Comparison of ENCODE assay signal across 8 cellular contexts in the genomic region with DNA sequence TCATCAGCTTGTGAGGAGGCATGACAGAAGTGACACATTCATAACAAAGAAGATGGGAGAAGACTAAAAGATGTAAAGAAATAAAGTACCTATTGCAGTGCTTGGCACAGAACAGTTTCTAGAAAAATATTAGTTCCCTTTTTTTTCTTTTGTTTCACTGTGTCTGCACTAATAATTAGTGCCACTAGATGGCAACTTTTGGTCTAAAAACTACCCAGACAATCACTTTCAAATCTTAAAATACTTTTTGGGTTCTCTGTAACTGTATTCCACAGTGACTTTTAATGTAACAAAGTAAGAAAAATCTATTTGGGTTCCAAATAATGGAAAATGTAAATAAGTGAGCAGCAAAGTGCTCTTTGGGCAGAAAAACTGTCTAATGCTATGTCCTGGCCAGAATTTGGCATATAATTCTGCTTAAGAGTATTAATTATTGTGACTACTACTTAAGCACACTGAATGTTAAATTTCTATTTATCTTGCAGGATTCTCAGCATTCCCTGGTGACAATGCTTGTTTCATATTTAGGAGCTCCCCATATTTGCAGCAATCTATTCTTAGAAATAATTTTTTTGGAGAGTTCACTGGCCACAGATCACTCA.
DNase-seq lines count a peak whose midpoint lies in the region; ATAC-seq, FAIRE-seq and TF ChIP-seq lines count a peak whose summit lies in the region.

No MANE protein-coding gene starts in this region.

- no peak overlapping the region for H3K18ac ChIP-seq in H1 (ENCODE audit: extremely low read depth, low read length)

- H3K9me3 ChIP-seq in H1 (ENCODE audit: insufficient read depth in 2 of 2, low read depth in 1 of 2, low read length in 1 of 2) = no peaks in the 10 kb centered on the region

- H3K4ac ChIP-seq in H1 (replicated peaks; ENCODE audit: insufficient read length, low read depth, low read length) = no peak overlapping the region

- H3K4me3 Mint-ChIP-seq in activated naive CD4-positive, alpha-beta T cell treated with anti-CD3 and anti-CD28 coated beads, Interleukin-2, amount 50 U/mL, for 24 hours = no peak overlapping the region
- no peak overlapping the region for H3K4me3 Mint-ChIP-seq in neural crest cell
- H3K4me3 Mint-ChIP-seq in activated naive CD8-positive, alpha-beta T cell treated with anti-CD3 and anti-CD28 coated beads, Interleukin-2, amount 50 U/mL, for 24 hours = no peak overlapping the region

- no peaks in the 10 kb centered on the region for H3K4me1 ChIP-seq in H1 (replicated peaks in 1 of 4; ENCODE audit: control insufficient read depth in 3 of 4, insufficient read depth in 4 of 4, low read length in 3 of 4)

- H3K4me1 Mint-ChIP-seq in activated naive CD4-positive, alpha-beta T cell treated with anti-CD3 and anti-CD28 coated beads, Interleukin-2, amount 50 U/mL, for 24 hours = peaks cover 6% of the 10 kb centered on the region
- peaks cover 3% of the 10 kb centered on the region for H3K4me1 Mint-ChIP-seq in neural crest cell
- H3K4me1 Mint-ChIP-seq in activated naive CD8-positive, alpha-beta T cell treated with anti-CD3 and anti-CD28 coated beads, Interleukin-2, amount 50 U/mL, for 24 hours = peaks cover 5% of the 10 kb centered on the region

- H4K5ac ChIP-seq in H1 (ENCODE audit: insufficient read length, low read depth, low read length) = no peak overlapping the region

- H3K14ac ChIP-seq in H1 (ENCODE audit: insufficient read length) = no peak overlapping the region

- no peaks in the 10 kb centered on the region for H3K36me3 ChIP-seq in H1 (ENCODE audit: control insufficient read depth in 2 of 4, insufficient read depth in 4 of 4, low read length in 3 of 4)

- no peak overlapping the region for H3K4me3 ChIP-seq in H1 (ENCODE audit: extremely low read depth in 1 of 4, insufficient read depth in 2 of 4, low read depth in 3 of 4, low read length in 4 of 4)

- FAIRE-seq in H1 (lab: Jason Lieb, UNC) = no peak

- no peak overlapping the region for H3K27ac ChIP-seq in H1 (ENCODE audit: low read depth, low read length)

- H4K20me1 ChIP-seq in H1 (replicated peaks in 1 of 2; ENCODE audit: control insufficient read depth in 1 of 2, insufficient read depth in 2 of 2, low read length in 2 of 2) = no peaks in the 10 kb centered on the region

- peak overlapping the region; percentile 71 for H3K27ac Mint-ChIP-seq in activated naive CD4-positive, alpha-beta T cell treated with anti-CD3 and anti-CD28 coated beads, Interleukin-2, amount 50 U/mL, for 24 hours
- no peak overlapping the region for H3K27ac Mint-ChIP-seq in neural crest cell (ENCODE audit: unreplicated experiment)
- H3K27ac Mint-ChIP-seq in activated naive CD8-positive, alpha-beta T cell treated with anti-CD3 and anti-CD28 coated beads, Interleukin-2, amount 50 U/mL, for 24 hours = no peak overlapping the region

- peak in 2 of 3 experiments; percentile 19 to 30; a peak in 2 of 4 replicates for TF ChIP-seq CTCF in H1 (IDR thresholded peaks at IDR 0.05; ENCODE audit: control extremely low read depth in 1 of 3, insufficient read depth in 1 of 3, low read depth in 1 of 3, low read length in 3 of 3)
- TF ChIP-seq CTCF in neural crest cell (conservative IDR thresholded peaks at IDR 0.05) = peak; percentile 80

- no peak overlapping the region for H2BK120ac ChIP-seq in H1 (replicated peaks; ENCODE audit: low read depth, low read length)

- no peak for TF ChIP-seq EP300 in H1 (IDR thresholded peaks at IDR 0.05; ENCODE audit: borderline replicate concordance in 1 of 2, low read depth in 2 of 2, low read length in 2 of 2)

- CTCF ChIA-PET in H1 (lab: Charles Lee; ENCODE audit: partially characterized antibody) = interaction anchor here (0.6 to 3.5 kb wide), 21 partner anchors 8 to 1253 kb away, joined by 3 to 17 read pairs (median 4); no protein-coding TSS in a partner anchor

- H3K27me3 ChIP-seq in H1 (replicated peaks in 1 of 4; ENCODE audit: control insufficient read depth in 3 of 4, extremely low read depth in 1 of 4, insufficient read depth in 3 of 4, low read length in 3 of 4) = no peaks in the 10 kb centered on the region

- no peaks in the 10 kb centered on the region for H3K79me1 ChIP-seq in H1 (ENCODE audit: low read depth, low read length)

- ATAC-seq in HG02840 (IDR thresholded peaks at IDR 0.05; ENCODE audit: low FRiP score, unreplicated experiment) = peak; percentile 73
- no peak for ATAC-seq in GM21423 (IDR thresholded peaks at IDR 0.05; ENCODE audit: unreplicated experiment)
- ATAC-seq in activated naive CD8-positive, alpha-beta T cell treated with anti-CD3 and anti-CD28 coated beads, Interleukin-2, amount 50 U/mL, for 24 hours = no peak

- POLR2A ChIA-PET in H1 (lab: Charles Lee; ENCODE audit: partially characterized antibody) = interaction anchor here (0.8 kb wide), 1 partner anchor 138 kb away, joined by 3 read pairs; no protein-coding TSS in a partner anchor

- peak overlapping the region; percentile 77; the same call in 1 of the 2 replicates for H2AFZ ChIP-seq in H1 (ENCODE audit: low read length)

- no peak overlapping the region for H3K56ac ChIP-seq in H1 (replicated peaks; ENCODE audit: insufficient read length, low read depth, low read length)

- TF ChIP-seq POLR2A in H1 (IDR thresholded peaks at IDR 0.05; ENCODE audit: control extremely low read depth in 1 of 2, low read depth in 2 of 2, low read length in 2 of 2) = no peak

- H2BK5ac ChIP-seq in H1 (ENCODE audit: low read depth, low read length) = no peak overlapping the region

- no peaks in the 10 kb centered on the region for H3K9me3 Mint-ChIP-seq in activated naive CD4-positive, alpha-beta T cell treated with anti-CD3 and anti-CD28 coated beads, Interleukin-2, amount 50 U/mL, for 24 hours
- H3K9me3 Mint-ChIP-seq in neural crest cell = no peaks in the 10 kb centered on the region
- H3K9me3 Mint-ChIP-seq in activated naive CD8-positive, alpha-beta T cell treated with anti-CD3 and anti-CD28 coated beads, Interleukin-2, amount 50 U/mL, for 24 hours = no peaks in the 10 kb centered on the region

- no peak overlapping the region for H3K9ac ChIP-seq in H1 (replicated peaks in 1 of 4; ENCODE audit: extremely low read depth in 1 of 4, low read depth in 3 of 4, low read length in 3 of 4)

- H2BK15ac ChIP-seq in H1 (ENCODE audit: low read length) = no peak overlapping the region

- no peak overlapping the region for H4K91ac ChIP-seq in H1 (replicated peaks; ENCODE audit: insufficient read length, low read length)

- H3K23me2 ChIP-seq in H1 (ENCODE audit: low read depth, low read length) = no peaks in the 10 kb centered on the region

- H2AK5ac ChIP-seq in H1 (ENCODE audit: low read depth, low read length) = no peak overlapping the region

- no peak overlapping the region for H2BK20ac ChIP-seq in H1 (ENCODE audit: low read length)

- H2BK12ac ChIP-seq in H1 (ENCODE audit: low read depth, low read length) = no peak overlapping the region

- no peak overlapping the region for H3K23ac ChIP-seq in H1 (ENCODE audit: insufficient read length)

- no peaks in the 10 kb centered on the region for H3K36me3 Mint-ChIP-seq in activated naive CD4-positive, alpha-beta T cell treated with anti-CD3 and anti-CD28 coated beads, Interleukin-2, amount 50 U/mL, for 24 hours
- H3K36me3 Mint-ChIP-seq in neural crest cell (ENCODE audit: low read depth) = no peaks in the 10 kb centered on the region
- no peaks in the 10 kb centered on the region for H3K36me3 Mint-ChIP-seq in activated naive CD8-positive, alpha-beta T cell treated with anti-CD3 and anti-CD28 coated beads, Interleukin-2, amount 50 U/mL, for 24 hours (ENCODE audit: low read depth)

- peak in 1 of 2 experiments; percentile 48 for TF ChIP-seq RAD21 in H1 (IDR thresholded peaks at IDR 0.05 in 1 of 2, conservative IDR thresholded peaks at IDR 0.05 in 1 of 2; ENCODE audit: low read depth in 2 of 2, low read length in 2 of 2)

- DNase-seq in activated naive CD4-positive, alpha-beta T cell treated with Interleukin-2 at 50 U/mL for 16 hours = no peak
- DNase-seq in OCI-M2 (lab: John Stamatoyannopoulos, UW; ENCODE audit: unreplicated experiment) (peak; percentile 25), H1 (ENCODE audit: low read depth in 1 of 2, low spot score in 2 of 2) (no peak), neural crest cell (ENCODE audit: low read depth, low spot score) (no peak)
- DNase-seq in activated naive CD8-positive, alpha-beta T cell treated with anti-CD3 and anti-CD28 coated beads, Interleukin-2, amount 50 U/mL, for 24 hours = no peak

- no peaks in the 10 kb centered on the region for H3K27me3 Mint-ChIP-seq in activated naive CD4-positive, alpha-beta T cell treated with anti-CD3 and anti-CD28 coated beads, Interleukin-2, amount 50 U/mL, for 24 hours
- H3K27me3 Mint-ChIP-seq in neural crest cell (ENCODE audit: low read depth) = no peaks in the 10 kb centered on the region
- H3K27me3 Mint-ChIP-seq in activated naive CD8-positive, alpha-beta T cell treated with anti-CD3 and anti-CD28 coated beads, Interleukin-2, amount 50 U/mL, for 24 hours = no peaks in the 10 kb centered on the region

- H4K8ac ChIP-seq in H1 (ENCODE audit: extremely low read depth, insufficient read depth, low read length) = no peak overlapping the region

- no peaks in the 10 kb centered on the region for H3K79me2 ChIP-seq in H1 (ENCODE audit: control insufficient read depth in 1 of 2, insufficient read depth in 2 of 2, low read length in 2 of 2)

- H3K4me2 ChIP-seq in H1 (ENCODE audit: insufficient read depth in 1 of 2, low read depth in 2 of 2, low read length in 2 of 2) = no peak overlapping the region

TF ChIP-seq in H1, 55 proteins besides CTCF, POLR2A, EP300 and RAD21 (continues in another document):
- TF ChIP-seq JUN (IDR thresholded peaks at IDR 0.05; ENCODE audit: low read depth, low read length) = no peak
- TF ChIP-seq KDM4A (IDR thresholded peaks at IDR 0.05; ENCODE audit: low read depth, low read length, severe bottlenecking) = no peak
- TF ChIP-seq, protein P1, sequence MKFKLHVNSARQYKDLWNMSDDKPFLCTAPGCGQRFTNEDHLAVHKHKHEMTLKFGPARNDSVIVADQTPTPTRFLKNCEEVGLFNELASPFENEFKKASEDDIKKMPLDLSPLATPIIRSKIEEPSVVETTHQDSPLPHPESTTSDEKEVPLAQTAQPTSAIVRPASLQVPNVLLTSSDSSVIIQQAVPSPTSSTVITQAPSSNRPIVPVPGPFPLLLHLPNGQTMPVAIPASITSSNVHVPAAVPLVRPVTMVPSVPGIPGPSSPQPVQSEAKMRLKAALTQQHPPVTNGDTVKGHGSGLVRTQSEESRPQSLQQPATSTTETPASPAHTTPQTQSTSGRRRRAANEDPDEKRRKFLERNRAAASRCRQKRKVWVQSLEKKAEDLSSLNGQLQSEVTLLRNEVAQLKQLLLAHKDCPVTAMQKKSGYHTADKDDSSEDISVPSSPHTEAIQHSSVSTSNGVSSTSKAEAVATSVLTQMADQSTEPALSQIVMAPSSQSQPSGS (IDR thresholded peaks at IDR 0.05; ENCODE audit: low read length) = no peak
- no peak for TF ChIP-seq CTBP2 (IDR thresholded peaks at IDR 0.05; ENCODE audit: borderline replicate concordance, insufficient read depth, insufficient read length, low read length)
- TF ChIP-seq PHF8 (conservative IDR thresholded peaks at IDR 0.05; ENCODE audit: low read depth, low read length) = no peak
- no peak for TF ChIP-seq CBX5 (IDR thresholded peaks at IDR 0.05; ENCODE audit: low read depth, low read length)
